20 cellular contexts compared by ENCODE assay signal in the genomic region with DNA sequence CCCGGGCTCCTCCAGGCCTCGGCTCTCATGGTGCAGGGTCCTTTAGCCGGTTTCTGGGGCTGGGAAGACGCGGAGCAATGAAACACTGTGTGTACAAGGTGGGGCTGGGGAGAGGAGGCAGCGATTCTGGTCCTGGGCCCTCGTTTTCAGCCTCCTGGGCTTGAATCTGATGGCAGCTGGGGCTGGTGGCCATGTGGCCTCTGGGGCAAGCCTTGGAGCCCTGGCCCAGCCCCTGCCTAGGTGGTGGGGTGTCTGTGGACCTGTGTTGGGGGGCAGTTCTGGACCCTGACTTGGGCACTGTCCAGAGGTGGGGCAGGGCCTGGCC. TPM values are rescaled to one million over a fixed set of nuclear protein-coding genes. Genes with fewer than 3 reads are reported as not detected.
"Had no signal": no experiment of that assay in that cellular context is flagged by ENCODE, and none has a peak within 500 bp of the region (broad histone marks: within the 10 kb centered on the region; RNA-seq: fewer than 3 reads in every experiment).

No MANE protein-coding gene starts in this region.

- H3K27me3 ChIP-seq: pancreas had no signal

- H3K36me3 ChIP-seq: adrenal gland, colonic mucosa, esophagus squamous epithelium, pancreas, sigmoid colon, spleen had no signal

- H3K27ac ChIP-seq: adrenal gland, colonic mucosa, esophagus squamous epithelium, sigmoid colon, spleen had no signal

- H3K4me2 ChIP-seq: SK-N-SH had no signal

- H3K27ac Mint-ChIP-seq: activated CD4-positive, alpha-beta memory T cell treated with anti-CD3 and anti-CD28 coated beads for 36 hours; activated T-cell treated with anti-CD3 and anti-CD28 coated beads, Interleukin-2, amount 50 U/mL, for 72 hours; immature natural killer cell; T-cell had no signal

- H3K9me3 Mint-ChIP-seq: activated CD4-positive, alpha-beta memory T cell treated with anti-CD3 and anti-CD28 coated beads for 36 hours; activated T-cell treated with anti-CD3 and anti-CD28 coated beads, Interleukin-2, amount 50 U/mL, for 72 hours; immature natural killer cell; T-cell had no signal

- H3K9ac ChIP-seq: SK-N-SH had no signal

- ATAC-seq: activated T-cell treated with anti-CD3 and anti-CD28 coated beads, Interleukin-2, amount 50 U/mL, for 72 hours; pancreas; T-cell had no signal

- H3K9me3 ChIP-seq: adrenal gland, colonic mucosa, esophagus squamous epithelium, pancreas, sigmoid colon, SK-N-SH, spleen had no signal

- H3K4me3 Mint-ChIP-seq: activated CD4-positive, alpha-beta memory T cell treated with anti-CD3 and anti-CD28 coated beads for 36 hours; activated T-cell treated with anti-CD3 and anti-CD28 coated beads, Interleukin-2, amount 50 U/mL, for 72 hours; immature natural killer cell; T-cell had no signal

- DNase-seq: activated CD4-positive, alpha-beta memory T cell treated with anti-CD3 and anti-CD28 coated beads for 36 hours; activated CD8-positive, alpha-beta memory T cell treated with anti-CD3 and anti-CD28 coated beads, Interleukin-2, amount 50 U/mL, for 4 hours; activated gamma-delta T cell treated with Interleukin-2 at 50 U/mL for 16 hours; activated T-cell treated with anti-CD3 and anti-CD28 coated beads, Interleukin-2, amount 50 U/mL, for 72 hours; adrenal gland; colonic mucosa; esophagus squamous epithelium; immature natural killer cell; sigmoid colon; T-cell; T1000 had no signal

- H3K4me3 ChIP-seq: adrenal gland, colonic mucosa, esophagus squamous epithelium, pancreas, sigmoid colon, spleen had no signal

RNA-seq across cellular contexts. Expression of gene FOXJ1, which starts 4.1 kb away (rescaled TPM):
- total RNA-seq: endothelial cell of umbilical vein, fibroblast of villous mesenchyme had no signal
- polyA plus RNA-seq: endothelial cell of umbilical vein, immature natural killer cell, SK-N-SH had no signal

RNA-seq across cellular contexts. Expression of gene ZACN, which starts 58.0 kb away (rescaled TPM):
- total RNA-seq: colonic mucosa, endothelial cell of umbilical vein, esophagus squamous epithelium, fibroblast of villous mesenchyme, glomerular endothelial cell, lower leg skin, mesenteric fat pad had no signal
- polyA plus RNA-seq: neural cell, SK-N-SH had no signal
